ENCODE assay signal across 21 cellular contexts in the genomic region with DNA sequence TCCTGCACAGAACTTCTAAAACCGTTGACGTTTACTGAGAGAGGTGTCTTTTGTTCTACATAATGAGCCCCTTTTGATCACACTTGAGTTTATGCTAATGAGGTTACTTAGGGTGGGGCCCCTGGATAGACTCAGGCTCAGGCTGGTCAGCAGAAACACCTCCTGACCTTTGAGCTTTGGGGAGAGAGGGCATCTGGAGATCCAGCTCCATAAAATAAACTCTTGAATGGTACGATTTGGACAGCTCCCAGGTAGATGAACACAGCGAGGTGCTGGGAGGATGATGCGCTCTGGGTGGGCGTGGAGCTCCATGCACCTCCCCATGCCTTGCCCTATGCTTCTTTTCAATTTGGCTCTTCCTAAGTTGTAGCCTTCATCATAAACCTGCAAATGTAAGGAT. TPM values are rescaled to one million over a fixed set of nuclear protein-coding genes. Genes with fewer than 3 reads are reported as not detected.
DNase-seq lines count a peak whose midpoint lies in the region; ATAC-seq, FAIRE-seq and TF ChIP-seq lines count a peak whose summit lies in the region.
"Had no signal": no experiment of that assay in that cellular context is flagged by ENCODE, and none has a peak within 500 bp of the region (broad histone marks: within the 10 kb centered on the region; RNA-seq: fewer than 3 reads in every experiment).

No MANE protein-coding gene starts in this region.

- H2AFZ ChIP-seq in HepG2 (ENCODE audit: low read length), result no peak overlapping the region
- H2AFZ ChIP-seq in trophoblast cell (ENCODE audit: insufficient read depth, low read length, poor library complexity), result no peak overlapping the region

- H4K91ac ChIP-seq in trophoblast cell (ENCODE audit: low read depth, low read length), result no peak overlapping the region

- ATAC-seq in HepG2, result no peak; the same call in 2 of the 3 replicates
- peak; percentile 55 to 85 (median 69) for ATAC-seq in right lobe of liver
- ATAC-seq in GM19328 (IDR thresholded peaks at IDR 0.05; ENCODE audit: unreplicated experiment), result no peak
- ATAC-seq: A549, K562 had no signal

- no peak overlapping the region for H2BK120ac ChIP-seq in trophoblast cell (ENCODE audit: insufficient read depth, low read length, poor library complexity)

- peaks cover 0 to 4% (median 0%) of the 10 kb centered on the region in 4 donors for H3K36me3 ChIP-seq in liver (ENCODE audit: control insufficient read depth in 4 of 4, insufficient read depth in 3 of 4, low read depth in 1 of 4, low read length in 3 of 4)
- H3K36me3 ChIP-seq in HepG2 (replicated peaks in 1 of 2; ENCODE audit: control insufficient read depth in 1 of 2, insufficient read depth in 2 of 2, low read length in 2 of 2), result no peaks in the 10 kb centered on the region
- H3K36me3 ChIP-seq in right lobe of liver, result no peaks in the 10 kb centered on the region
- H3K36me3 ChIP-seq in trophoblast cell (ENCODE audit: control insufficient read depth in 1 of 2, insufficient read depth in 2 of 2, low read length in 2 of 2), result no peaks in the 10 kb centered on the region

- no peak for FAIRE-seq in HepG2 (lab: Jason Lieb, UNC)
- FAIRE-seq: A549, D721Med, GM12892, GM18507, H1, K562 had no signal

- TF ChIP-seq EP300 in HepG2 (IDR thresholded peaks at IDR 0.05; ENCODE audit: low read depth in 2 of 2, low read length in 2 of 2), result no peak
- TF ChIP-seq EP300 in HepG2 (CRISPR knock-in tag; IDR thresholded peaks at IDR 0.05; ENCODE audit: borderline replicate concordance), result no peak

- H3K79me1 ChIP-seq in trophoblast cell (ENCODE audit: low read length), result peaks cover 15% of the 10 kb centered on the region

- H3K4me3 ChIP-seq in liver (ENCODE audit: low read depth in 1 of 3, low read length in 3 of 3) (no peak overlapping the region), HepG2 (replicated peaks in 1 of 3; ENCODE audit: insufficient read depth in 1 of 3, low read depth in 2 of 3, low read length in 3 of 3) (no peak overlapping the region), right lobe of liver (no peak overlapping the region), trophoblast cell (ENCODE audit: low read depth, low read length) (no peak overlapping the region)
- H3K4me3 ChIP-seq: A549, K562 had no signal

- H2BK5ac ChIP-seq in trophoblast cell (ENCODE audit: low read depth, low read length, poor library complexity), result no peak overlapping the region

- no peak overlapping the region for H3K9ac ChIP-seq in liver (ENCODE audit: low read depth in 1 of 2, low read length in 2 of 2)
- H3K9ac ChIP-seq in HepG2 (ENCODE audit: insufficient read depth, low read depth, low read length), result no peak overlapping the region
- H3K9ac ChIP-seq in trophoblast cell (ENCODE audit: low read length), result no peak overlapping the region

- intact Hi-C loops in HepG2 (cut with micrococcal nuclease; ENCODE audit: unreplicated experiment) (no loop called here), right lobe of liver (cut with DNase I) (no loop called here)

- H3K14ac ChIP-seq in trophoblast cell (ENCODE audit: low read length), result no peak overlapping the region

- CTCF ChIA-PET in HepG2 (lab: Yijun Ruan, JAX; ENCODE audit: low intra/inter-chr PET ratio, low total read pairs), result no interaction called here

- H2BK12ac ChIP-seq in trophoblast cell (ENCODE audit: low read length), result peak overlapping the region; percentile 63

- BruUV-seq in HepG2 (replicated peaks; lab: Mats Ljungman, UMichigan), result no TSS peak

- no peak overlapping the region for H2AK5ac ChIP-seq in trophoblast cell (ENCODE audit: low read length)

- H4K12ac ChIP-seq in trophoblast cell (ENCODE audit: low read depth, low read length), result no peak overlapping the region

- H3K4ac ChIP-seq in trophoblast cell (ENCODE audit: low read depth, low read length), result no peak overlapping the region

- no peak overlapping the region for H3K18ac ChIP-seq in trophoblast cell (ENCODE audit: low read length)

- H3K4me2 ChIP-seq in HepG2 (ENCODE audit: low read depth, low read length) (no peak overlapping the region), trophoblast cell (ENCODE audit: low read length) (no peak overlapping the region)
- H3K4me2 ChIP-seq: A549 had no signal

- H4K8ac ChIP-seq in trophoblast cell (ENCODE audit: low read depth, low read length), result no peak overlapping the region

- in situ Hi-C loops in HepG2 (cut with HindIII; ENCODE audit: extremely low pct_ligation_motif_present, low pct_unique_long_range_greater_than_20kb), result no loop called here

- TF ChIP-seq POLR2A in HepG2 (IDR thresholded peaks at IDR 0.05; ENCODE audit: insufficient read depth in 1 of 2, low read depth in 2 of 2, low read length in 2 of 2) (no peak), right lobe of liver (IDR thresholded peaks at IDR 0.05) (no peak)

- peaks cover 0 to 2% (median 0%) of the 10 kb centered on the region in 4 donors for H3K4me1 ChIP-seq in liver (ENCODE audit: control insufficient read depth in 4 of 4, insufficient read depth in 4 of 4, low read length in 3 of 4)
- peaks cover 17% of the 10 kb centered on the region for H3K4me1 ChIP-seq in HepG2 (ENCODE audit: insufficient read depth, low read length)
- no peaks in the 10 kb centered on the region for H3K4me1 ChIP-seq in right lobe of liver
- H3K4me1 ChIP-seq in trophoblast cell (ENCODE audit: control insufficient read depth in 1 of 2, insufficient read depth in 2 of 2, low read length in 2 of 2), result peaks cover 9% of the 10 kb centered on the region in 2 experiments
- H3K4me1 ChIP-seq: A549 had no signal

- H3K9me3 ChIP-seq in liver (ENCODE audit: control insufficient read depth in 4 of 4, low read length in 3 of 4) (no peaks in the 10 kb centered on the region), HepG2 (ENCODE audit: low read length) (no peaks in the 10 kb centered on the region), right lobe of liver (no peaks in the 10 kb centered on the region), trophoblast cell (ENCODE audit: insufficient read depth, low read depth, low read length) (peaks cover 2% of the 10 kb centered on the region)
- H3K9me3 ChIP-seq: A549, Caco-2 had no signal

- H4K20me1 ChIP-seq in HepG2 (ENCODE audit: insufficient read depth, low read length), result no peaks in the 10 kb centered on the region

- H3K79me2 ChIP-seq in HepG2 (ENCODE audit: insufficient read depth, low read length) (no peaks in the 10 kb centered on the region), trophoblast cell (ENCODE audit: control insufficient read depth, insufficient read depth, low read length, poor library complexity) (no peaks in the 10 kb centered on the region)

- DNase-seq in HepG2 (ENCODE audit: low spot score) (no peak), right lobe of liver (no peak), trophoblast cell (no peak), NCI-H187 treated with DMSO at 0.1 percent for 48 hours (lab: John Stamatoyannopoulos, UW) (no peak), DMS153 treated with DMSO at 0.1 percent for 48 hours (lab: John Stamatoyannopoulos, UW; ENCODE audit: unreplicated experiment) (no peak)
- DNase-seq: AML-193; Caco-2; CD4-positive, alpha-beta T cell; DMS79; GDM1; H9 had no signal

- TF ChIP-seq RAD21 in liver (IDR thresholded peaks at IDR 0.05), result no peak
- no peak for TF ChIP-seq RAD21 in HepG2 (CRISPR knock-in tag; IDR thresholded peaks at IDR 0.05)

- POLR2A ChIA-PET in HepG2 (lab: Yijun Ruan, JAX), result no interaction called here

- H3K23ac ChIP-seq in trophoblast cell (ENCODE audit: low read length), result no peak overlapping the region

- H3K27me3 ChIP-seq in liver (ENCODE audit: control insufficient read depth in 4 of 4, insufficient read depth in 4 of 4, low read length in 3 of 4) (no peaks in the 10 kb centered on the region), HepG2 (ENCODE audit: control insufficient read depth in 1 of 2, insufficient read depth in 2 of 2, low read length in 2 of 2) (no peaks in the 10 kb centered on the region), right lobe of liver (no peaks in the 10 kb centered on the region), trophoblast cell (ENCODE audit: insufficient read depth, low read length) (no peaks in the 10 kb centered on the region)

- WGBS in liver, result 57% methylated on average over 6 of the region's 6 CpGs
- WGBS in HepG2 (ENCODE audit: low lambda C conversion rate), result 56% methylated on average over 6 of the region's 6 CpGs
- WGBS in right lobe of liver (ENCODE audit: insufficient coverage, low coverage, low lambda C conversion rate, missing lambda C conversion rate), result 51% methylated on average over 6 of the region's 6 CpGs
- WGBS in trophoblast cell (ENCODE audit: extremely low coverage, insufficient coverage, insufficient read length), result no CpG with 5 or more reads among the region's 6 CpGs

- TF ChIP-seq CTCF in liver (IDR thresholded peaks at IDR 0.05; ENCODE audit: low read depth, low read length, missing input control) (no peak), HepG2 (CRISPR knock-in tag; IDR thresholded peaks at IDR 0.05) (no peak), right lobe of liver (IDR thresholded peaks at IDR 0.05) (no peak)

- H3K27ac ChIP-seq in liver (ENCODE audit: low read depth in 1 of 2, low read length in 2 of 2), result no peak overlapping the region
- H3K27ac ChIP-seq in HepG2 (ENCODE audit: extremely low read length, insufficient read depth, low read length), result no peak overlapping the region
- H3K27ac ChIP-seq in right lobe of liver, result no peak overlapping the region
- no peak overlapping the region for H3K27ac ChIP-seq in trophoblast cell (ENCODE audit: low read depth, low read length)
- H3K27ac ChIP-seq: 22Rv1, A549, C4-2B had no signal

RNA-seq across cellular contexts. Expression of gene ENOPH1, which starts 52.0 kb away (rescaled TPM):
- total RNA-seq in liver (10 to 100 TPM; 13.1 to 20.0 TPM), HepG2 (2016; rRNA removed; fragmentation: Illumina TruSeq; extraction: Trizol) (64.3 and 80.0 TPM in 2 replicates), right lobe of liver (10 to 100 TPM in 3 of 6 experiments, 1 to 10 TPM in 3; 8.2 to 18.9 (median 9.9) TPM)
- polyA plus RNA-seq in liver (10 to 100 TPM; 12.1 to 12.4 TPM), HepG2 (2011; rRNA removed) (14.2 and 15.5 TPM in 2 replicates)
- total RNA-seq in HepG2 (2016; cell fraction: cytosol; rRNA removed; fragmentation: Illumina TruSeq; extraction: Trizol; ENCODE audit: low read depth), result 8.7 and 10.0 TPM in 2 replicates
- total RNA-seq in HepG2 (2016; cell fraction: insoluble cytoplasmic fraction; rRNA removed; fragmentation: Illumina TruSeq; extraction: Trizol), result 60.9 and 87.4 TPM in 2 replicates
- total RNA-seq in HepG2 (2016; cell fraction: membrane; rRNA removed; fragmentation: Illumina TruSeq; extraction: Trizol), result 29.1 and 30.2 TPM in 2 replicates
- 33.0 and 36.6 TPM in 2 replicates for total RNA-seq in HepG2 (2016; cell fraction: nucleus; rRNA removed; fragmentation: Illumina TruSeq; extraction: Trizol)
- 11.8 and 14.5 TPM in 2 replicates for polyA plus RNA-seq in HepG2 (2011; cell fraction: cytosol; rRNA removed)
- 5.0 and 6.3 TPM in 2 replicates for polyA plus RNA-seq in HepG2 (2011; cell fraction: nucleus; rRNA removed)
- 32.4 and 38.2 TPM in 2 replicates for polyA plus RNA-seq in HepG2 (2012)
- polyA plus RNA-seq in HepG2 (2016; cell fraction: cytosol; fragmentation: Illumina TruSeq; extraction: Trizol; ENCODE audit: low read depth), result 8.3 and 10.4 TPM in 2 replicates
- 106 and 112 TPM in 2 replicates for polyA plus RNA-seq in HepG2 (2016; cell fraction: insoluble cytoplasmic fraction; fragmentation: Illumina TruSeq; extraction: Trizol; ENCODE audit: low read depth)
- polyA plus RNA-seq in HepG2 (2016; cell fraction: membrane; fragmentation: Illumina TruSeq; extraction: Trizol; ENCODE audit: low read depth), result 27.5 and 27.7 TPM in 2 replicates
- 48.1 and 48.2 TPM in 2 replicates for polyA plus RNA-seq in HepG2 (2016; cell fraction: nucleus; fragmentation: Illumina TruSeq; extraction: Trizol; ENCODE audit: insufficient read depth, low read depth)
- polyA minus RNA-seq in HepG2 (2011; rRNA and poly(A)+ RNA removed; ENCODE audit: low replicate concordance), result 5.7 and 11.9 TPM in 2 replicates
- 8.7 and 9.1 TPM in 2 replicates for polyA minus RNA-seq in HepG2 (2011; cell fraction: cytosol; rRNA and poly(A)+ RNA removed)
- 11.1 and 11.8 TPM in 2 replicates for polyA minus RNA-seq in HepG2 (2011; cell fraction: nucleus; rRNA and poly(A)+ RNA removed)
- 23.2 and 23.9 TPM in 2 replicates for polyA plus RNA-seq in trophoblast cell (2013)

RNA-seq across cellular contexts. Expression of gene HNRNPDL, which starts 52.1 kb away (rescaled TPM):
- total RNA-seq in liver, result 10 to 100 TPM; 57.4 to 57.9 TPM
- polyA plus RNA-seq in liver, result 10 to 100 TPM; 53.1 to 57.9 TPM
- total RNA-seq in HepG2 (2016; rRNA removed; fragmentation: Illumina TruSeq; extraction: Trizol), result 414 and 452 TPM in 2 replicates
- 143 and 144 TPM in 2 replicates for total RNA-seq in HepG2 (2016; cell fraction: cytosol; rRNA removed; fragmentation: Illumina TruSeq; extraction: Trizol; ENCODE audit: low read depth)
- 427 and 432 TPM in 2 replicates for total RNA-seq in HepG2 (2016; cell fraction: insoluble cytoplasmic fraction; rRNA removed; fragmentation: Illumina TruSeq; extraction: Trizol)
- total RNA-seq in HepG2 (2016; cell fraction: membrane; rRNA removed; fragmentation: Illumina TruSeq; extraction: Trizol), result 232 and 236 TPM in 2 replicates
- total RNA-seq in HepG2 (2016; cell fraction: nucleus; rRNA removed; fragmentation: Illumina TruSeq; extraction: Trizol), result 243 and 271 TPM in 2 replicates
- polyA plus RNA-seq in HepG2 (2011; rRNA removed), result 139 and 167 TPM in 2 replicates
- polyA plus RNA-seq in HepG2 (2011; cell fraction: cytosol; rRNA removed), result 73.1 and 91.3 TPM in 2 replicates
- polyA plus RNA-seq in HepG2 (2011; cell fraction: nucleus; rRNA removed), result 345 and 410 TPM in 2 replicates
- 216 and 256 TPM in 2 replicates for polyA plus RNA-seq in HepG2 (2012)
- 139 and 159 TPM in 2 replicates for polyA plus RNA-seq in HepG2 (2016; cell fraction: cytosol; fragmentation: Illumina TruSeq; extraction: Trizol; ENCODE audit: low read depth)
- 561 and 571 TPM in 2 replicates for polyA plus RNA-seq in HepG2 (2016; cell fraction: insoluble cytoplasmic fraction; fragmentation: Illumina TruSeq; extraction: Trizol; ENCODE audit: low read depth)
- polyA plus RNA-seq in HepG2 (2016; cell fraction: membrane; fragmentation: Illumina TruSeq; extraction: Trizol; ENCODE audit: low read depth), result 206 and 210 TPM in 2 replicates
- polyA plus RNA-seq in HepG2 (2016; cell fraction: nucleus; fragmentation: Illumina TruSeq; extraction: Trizol; ENCODE audit: insufficient read depth, low read depth), result 560 and 581 TPM in 2 replicates
- polyA minus RNA-seq in HepG2 (2011; rRNA and poly(A)+ RNA removed; ENCODE audit: low replicate concordance), result 13.6 and 13.9 TPM in 2 replicates
- polyA minus RNA-seq in HepG2 (2011; cell fraction: cytosol; rRNA and poly(A)+ RNA removed), result 39.4 and 44.4 TPM in 2 replicates
- polyA minus RNA-seq in HepG2 (2011; cell fraction: nucleus; rRNA and poly(A)+ RNA removed), result 222 and 229 TPM in 2 replicates
- total RNA-seq in right lobe of liver, result 10 to 100 TPM; 43.0 to 55.0 (median 52.4) TPM
- polyA plus RNA-seq in trophoblast cell (2013), result 325 and 327 TPM in 2 replicates

Comparison
In these comparisons a context has a peak if more than half of its experiments do, and no peak if none do; other contexts are left out.
1. ATAC-seq: peak in right lobe of liver (4 of 4); none in HepG2 (single experiment) and GM19328 (single experiment).